24 cellular contexts compared by ENCODE assay signal in genomic region chr22:30697975-30698374, GRCh38.
"Had no signal": no experiment of that assay in that cellular context is flagged by ENCODE, and none has a peak within 500 bp of the region (broad histone marks: within the 10 kb centered on the region; RNA-seq: fewer than 3 reads in every experiment).

No MANE protein-coding gene starts in this region.

- H3K36me3 ChIP-seq: esophagus muscularis mucosa, gastrocnemius medialis, left ventricle myocardium inferior, lower lobe of right lung, stomach, thoracic aorta, uterus had no signal

- DNase-seq: effector memory CD8-positive, alpha-beta T cell; gastrocnemius medialis; kidney; left cardiac atrium; left ventricle myocardium inferior; lower lobe of right lung; midbrain; naive B cell; nephron progenitor cell; nucleus accumbens; psoas muscle; stimulated activated CD4-positive, alpha-beta T cell treated with anti-CD3 and anti-CD28 coated beads, Interleukin-12 subunit alpha, Interleukin-12 subunit beta, amount 100 ng/mL, for 4 hours; stimulated activated naive CD4-positive, alpha-beta T cell; stomach; substantia nigra; trophoblast cell; uterus had no signal

- H3K27me3 ChIP-seq: esophagus muscularis mucosa, gastrocnemius medialis, uterus had no signal

- H3K27ac ChIP-seq: epithelial cell of prostate, esophagus muscularis mucosa, gastrocnemius medialis, left ventricle myocardium inferior, lower lobe of right lung, parathyroid adenoma, psoas muscle, skin epidermis, stomach, thoracic aorta, uterus had no signal

- H3K36me3 Mint-ChIP-seq: memory B cell, naive B cell had no signal

- H3K9me3 Mint-ChIP-seq: effector memory CD8-positive, alpha-beta T cell; memory B cell; nephron progenitor cell had no signal

- H3K4me3 Mint-ChIP-seq: effector memory CD8-positive, alpha-beta T cell; memory B cell; nephron progenitor cell had no signal

- H3K79me2 ChIP-seq: parathyroid adenoma had no signal

- ATAC-seq: effector memory CD8-positive, alpha-beta T cell; gastrocnemius medialis; left cardiac atrium; lower lobe of right lung; psoas muscle; sciatic nerve had no signal

- H3K4me1 ChIP-seq: parathyroid adenoma had no signal

- H3K9me3 ChIP-seq: esophagus muscularis mucosa, gastrocnemius medialis, left ventricle myocardium inferior, lower lobe of right lung, psoas muscle, stomach, thoracic aorta, uterus had no signal

- H3K27ac Mint-ChIP-seq: effector memory CD8-positive, alpha-beta T cell; memory B cell; naive B cell; nephron progenitor cell had no signal

- H2AFZ ChIP-seq: parathyroid adenoma had no signal

- H3K9ac ChIP-seq: parathyroid adenoma had no signal

- FAIRE-seq: kidney had no signal

- H3K4me3 ChIP-seq: esophagus muscularis mucosa, gastrocnemius medialis, left ventricle myocardium inferior, lower lobe of right lung, psoas muscle, skin epidermis, stomach, thoracic aorta, uterus had no signal
